8 cellular contexts compared by ENCODE assay signal in the genomic region with DNA sequence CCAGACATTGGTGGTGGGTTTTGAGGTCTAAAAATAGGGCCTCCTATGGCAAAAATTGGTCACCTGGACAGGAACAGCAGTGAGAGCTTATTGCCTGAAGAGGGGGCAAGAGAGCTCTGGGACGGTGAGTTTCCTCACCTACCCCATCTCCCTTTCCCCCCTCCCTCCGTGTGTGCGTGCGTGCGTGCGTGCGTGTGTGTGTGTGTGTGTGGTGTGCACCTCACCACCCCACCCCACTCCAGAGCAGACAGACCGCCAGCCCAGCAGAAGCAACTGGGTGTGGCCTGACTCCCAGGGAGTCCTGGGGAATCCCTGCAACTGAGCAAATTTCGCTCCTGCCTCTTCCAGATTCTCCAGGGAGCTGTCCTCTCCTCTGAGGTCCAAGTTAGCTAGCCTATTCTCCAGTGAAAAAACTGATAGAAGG. TPM values are rescaled to one million over a fixed set of nuclear protein-coding genes. Genes with fewer than 3 reads are reported as not detected.
A peak's percentile ranks its signal among the peaks of the same experiment; 100 is the strongest.
DNase-seq lines count a peak whose midpoint lies in the region; ATAC-seq, FAIRE-seq and TF ChIP-seq lines count a peak whose summit lies in the region.

No MANE protein-coding gene starts in this region.

- peaks cover 2% of the 10 kb centered on the region for H3K79me2 ChIP-seq in hepatocyte

- WGBS in hepatocyte (ENCODE audit: low lambda C conversion rate, missing lambda C conversion rate): 11% methylated on average over 7 of the region's 9 CpGs
- 19 to 26% (median 21%) methylated on average over 3 to 9 of the region's 9 CpGs for WGBS in small intestine, 3 donors

- peak overlapping the region; percentile 79 for H3K4me2 ChIP-seq in hepatocyte

- ATAC-seq in GM19452 (IDR thresholded peaks at IDR 0.05; ENCODE audit: unreplicated experiment) (peak; percentile 34), GM19455 (IDR thresholded peaks at IDR 0.05; ENCODE audit: unreplicated experiment) (no peak)

- peak overlapping the region; percentile 55 for H3K4me3 Mint-ChIP-seq in T-helper 1 cell treated with Interleukin-12 subunit alpha and Interleukin-12 subunit beta and Interleukin-4 antibody, amounts not matched to agents 30 μg/mL and 1 μg/mL, for 36 hours

- no peak overlapping the region for H3K4me3 ChIP-seq in hepatocyte
- H3K4me3 ChIP-seq in small intestine (ENCODE audit: low read depth in 1 of 2, low read length in 2 of 2): no peak overlapping the region

- H3K27me3 Mint-ChIP-seq in T-helper 1 cell treated with Interleukin-12 subunit alpha and Interleukin-12 subunit beta and Interleukin-4 antibody, amounts not matched to agents 30 μg/mL and 1 μg/mL, for 36 hours (ENCODE audit: low read depth): no peaks in the 10 kb centered on the region

- H3K36me3 Mint-ChIP-seq in T-helper 1 cell treated with Interleukin-12 subunit alpha and Interleukin-12 subunit beta and Interleukin-4 antibody, amounts not matched to agents 30 μg/mL and 1 μg/mL, for 36 hours (ENCODE audit: low read depth): no peaks in the 10 kb centered on the region

- no peaks in the 10 kb centered on the region for H3K9me3 Mint-ChIP-seq in T-helper 1 cell treated with Interleukin-12 subunit alpha and Interleukin-12 subunit beta and Interleukin-4 antibody, amounts not matched to agents 30 μg/mL and 1 μg/mL, for 36 hours

- H2AFZ ChIP-seq in hepatocyte: no peak overlapping the region

- H3K4me1 Mint-ChIP-seq in T-helper 1 cell treated with Interleukin-12 subunit alpha and Interleukin-12 subunit beta and Interleukin-4 antibody, amounts not matched to agents 30 μg/mL and 1 μg/mL, for 36 hours (ENCODE audit: low read depth): peaks cover 34% of the 10 kb centered on the region

- TF ChIP-seq CTCF in hepatocyte (IDR thresholded peaks at IDR 0.05; ENCODE audit: poor library complexity): peak; percentile 75

- H4K20me1 ChIP-seq in hepatocyte (ENCODE audit: insufficient read depth, poor library complexity, severe bottlenecking): no peaks in the 10 kb centered on the region

- H3K9me3 ChIP-seq in hepatocyte (ENCODE audit: low read depth): no peaks in the 10 kb centered on the region
- no peaks in the 10 kb centered on the region for H3K9me3 ChIP-seq in small intestine (ENCODE audit: control insufficient read depth, low read depth)

- H3K4me1 ChIP-seq in hepatocyte (ENCODE audit: insufficient read depth) (peaks cover 35% of the 10 kb centered on the region), small intestine (ENCODE audit: control insufficient read depth in 2 of 2, insufficient read depth in 1 of 2, low read depth in 1 of 2, low read length in 1 of 2) (peaks cover 0 to 3% of the 10 kb centered on the region in 2 donors)

- FAIRE-seq in small intestine (lab: Jason Lieb, UNC): no peak

- H3K27me3 ChIP-seq in hepatocyte (no peaks in the 10 kb centered on the region), small intestine (ENCODE audit: control insufficient read depth in 2 of 2, insufficient read depth in 2 of 2, low read length in 2 of 2) (no peaks in the 10 kb centered on the region)

- peak overlapping the region; percentile 96 for H3K27ac ChIP-seq in hepatocyte
- H3K27ac ChIP-seq in small intestine (ENCODE audit: low read depth in 1 of 2, low read length in 1 of 2): peak overlapping the region; percentile 50 to 100

- H3K36me3 ChIP-seq in hepatocyte (replicated peaks; ENCODE audit: insufficient read depth, low read depth): no peaks in the 10 kb centered on the region
- no peaks in the 10 kb centered on the region for H3K36me3 ChIP-seq in small intestine (ENCODE audit: control insufficient read depth in 2 of 2, insufficient read depth in 2 of 2, low read length in 2 of 2)

- peak overlapping the region; percentile 89 for H3K27ac Mint-ChIP-seq in T-helper 1 cell treated with Interleukin-12 subunit alpha and Interleukin-12 subunit beta and Interleukin-4 antibody, amounts not matched to agents 30 μg/mL and 1 μg/mL, for 36 hours

- no peaks in the 10 kb centered on the region for H3K9me2 ChIP-seq in hepatocyte (replicated peaks; ENCODE audit: insufficient read depth)

- DNase-seq in Ammon's horn (ENCODE audit: low spot score) (peak; percentile 57), MV-4-11 (lab: John Stamatoyannopoulos, UW) (peak; percentile 33), amniotic stem cell (lab: John Stamatoyannopoulos, UW) (peak; percentile 17), hepatocyte (ENCODE audit: low spot score) (peak; percentile 94), small intestine (peak; percentile 81)

RNA-seq across cellular contexts. Expression of gene PRPS1, which starts 44.7 kb away (rescaled TPM):
- 59.2 and 68.4 TPM in 2 replicates for total RNA-seq in hepatocyte
- 38.7 and 41.1 TPM in 2 replicates for polyA plus RNA-seq in hepatocyte
- polyA plus RNA-seq in small intestine: 10 to 100 TPM in 2 of 3 donors, 1 to 10 TPM in 1; 2.9 to 18.2 (median 13.2) TPM

Comparison
In these comparisons a context has a peak if more than half of its experiments do, and no peak if none do; other contexts are left out.
1. DNase-seq: peak in every context shown above with its lines; median percentile 94 in hepatocyte; 81 in small intestine; 57 in Ammon's horn; 33 in MV-4-11; 17 in amniotic stem cell.